ENCODE assay signal across 1 cellular context in genomic region chr11:70747889-70748288, GRCh38.
TF ChIP-seq lines count a peak whose summit lies in the region.

No MANE protein-coding gene starts in this region.

TF ChIP-seq in H1, 55 proteins besides CTCF, POLR2A, EP300 and RAD21 (continued from another document):
- TF ChIP-seq, protein P1, sequence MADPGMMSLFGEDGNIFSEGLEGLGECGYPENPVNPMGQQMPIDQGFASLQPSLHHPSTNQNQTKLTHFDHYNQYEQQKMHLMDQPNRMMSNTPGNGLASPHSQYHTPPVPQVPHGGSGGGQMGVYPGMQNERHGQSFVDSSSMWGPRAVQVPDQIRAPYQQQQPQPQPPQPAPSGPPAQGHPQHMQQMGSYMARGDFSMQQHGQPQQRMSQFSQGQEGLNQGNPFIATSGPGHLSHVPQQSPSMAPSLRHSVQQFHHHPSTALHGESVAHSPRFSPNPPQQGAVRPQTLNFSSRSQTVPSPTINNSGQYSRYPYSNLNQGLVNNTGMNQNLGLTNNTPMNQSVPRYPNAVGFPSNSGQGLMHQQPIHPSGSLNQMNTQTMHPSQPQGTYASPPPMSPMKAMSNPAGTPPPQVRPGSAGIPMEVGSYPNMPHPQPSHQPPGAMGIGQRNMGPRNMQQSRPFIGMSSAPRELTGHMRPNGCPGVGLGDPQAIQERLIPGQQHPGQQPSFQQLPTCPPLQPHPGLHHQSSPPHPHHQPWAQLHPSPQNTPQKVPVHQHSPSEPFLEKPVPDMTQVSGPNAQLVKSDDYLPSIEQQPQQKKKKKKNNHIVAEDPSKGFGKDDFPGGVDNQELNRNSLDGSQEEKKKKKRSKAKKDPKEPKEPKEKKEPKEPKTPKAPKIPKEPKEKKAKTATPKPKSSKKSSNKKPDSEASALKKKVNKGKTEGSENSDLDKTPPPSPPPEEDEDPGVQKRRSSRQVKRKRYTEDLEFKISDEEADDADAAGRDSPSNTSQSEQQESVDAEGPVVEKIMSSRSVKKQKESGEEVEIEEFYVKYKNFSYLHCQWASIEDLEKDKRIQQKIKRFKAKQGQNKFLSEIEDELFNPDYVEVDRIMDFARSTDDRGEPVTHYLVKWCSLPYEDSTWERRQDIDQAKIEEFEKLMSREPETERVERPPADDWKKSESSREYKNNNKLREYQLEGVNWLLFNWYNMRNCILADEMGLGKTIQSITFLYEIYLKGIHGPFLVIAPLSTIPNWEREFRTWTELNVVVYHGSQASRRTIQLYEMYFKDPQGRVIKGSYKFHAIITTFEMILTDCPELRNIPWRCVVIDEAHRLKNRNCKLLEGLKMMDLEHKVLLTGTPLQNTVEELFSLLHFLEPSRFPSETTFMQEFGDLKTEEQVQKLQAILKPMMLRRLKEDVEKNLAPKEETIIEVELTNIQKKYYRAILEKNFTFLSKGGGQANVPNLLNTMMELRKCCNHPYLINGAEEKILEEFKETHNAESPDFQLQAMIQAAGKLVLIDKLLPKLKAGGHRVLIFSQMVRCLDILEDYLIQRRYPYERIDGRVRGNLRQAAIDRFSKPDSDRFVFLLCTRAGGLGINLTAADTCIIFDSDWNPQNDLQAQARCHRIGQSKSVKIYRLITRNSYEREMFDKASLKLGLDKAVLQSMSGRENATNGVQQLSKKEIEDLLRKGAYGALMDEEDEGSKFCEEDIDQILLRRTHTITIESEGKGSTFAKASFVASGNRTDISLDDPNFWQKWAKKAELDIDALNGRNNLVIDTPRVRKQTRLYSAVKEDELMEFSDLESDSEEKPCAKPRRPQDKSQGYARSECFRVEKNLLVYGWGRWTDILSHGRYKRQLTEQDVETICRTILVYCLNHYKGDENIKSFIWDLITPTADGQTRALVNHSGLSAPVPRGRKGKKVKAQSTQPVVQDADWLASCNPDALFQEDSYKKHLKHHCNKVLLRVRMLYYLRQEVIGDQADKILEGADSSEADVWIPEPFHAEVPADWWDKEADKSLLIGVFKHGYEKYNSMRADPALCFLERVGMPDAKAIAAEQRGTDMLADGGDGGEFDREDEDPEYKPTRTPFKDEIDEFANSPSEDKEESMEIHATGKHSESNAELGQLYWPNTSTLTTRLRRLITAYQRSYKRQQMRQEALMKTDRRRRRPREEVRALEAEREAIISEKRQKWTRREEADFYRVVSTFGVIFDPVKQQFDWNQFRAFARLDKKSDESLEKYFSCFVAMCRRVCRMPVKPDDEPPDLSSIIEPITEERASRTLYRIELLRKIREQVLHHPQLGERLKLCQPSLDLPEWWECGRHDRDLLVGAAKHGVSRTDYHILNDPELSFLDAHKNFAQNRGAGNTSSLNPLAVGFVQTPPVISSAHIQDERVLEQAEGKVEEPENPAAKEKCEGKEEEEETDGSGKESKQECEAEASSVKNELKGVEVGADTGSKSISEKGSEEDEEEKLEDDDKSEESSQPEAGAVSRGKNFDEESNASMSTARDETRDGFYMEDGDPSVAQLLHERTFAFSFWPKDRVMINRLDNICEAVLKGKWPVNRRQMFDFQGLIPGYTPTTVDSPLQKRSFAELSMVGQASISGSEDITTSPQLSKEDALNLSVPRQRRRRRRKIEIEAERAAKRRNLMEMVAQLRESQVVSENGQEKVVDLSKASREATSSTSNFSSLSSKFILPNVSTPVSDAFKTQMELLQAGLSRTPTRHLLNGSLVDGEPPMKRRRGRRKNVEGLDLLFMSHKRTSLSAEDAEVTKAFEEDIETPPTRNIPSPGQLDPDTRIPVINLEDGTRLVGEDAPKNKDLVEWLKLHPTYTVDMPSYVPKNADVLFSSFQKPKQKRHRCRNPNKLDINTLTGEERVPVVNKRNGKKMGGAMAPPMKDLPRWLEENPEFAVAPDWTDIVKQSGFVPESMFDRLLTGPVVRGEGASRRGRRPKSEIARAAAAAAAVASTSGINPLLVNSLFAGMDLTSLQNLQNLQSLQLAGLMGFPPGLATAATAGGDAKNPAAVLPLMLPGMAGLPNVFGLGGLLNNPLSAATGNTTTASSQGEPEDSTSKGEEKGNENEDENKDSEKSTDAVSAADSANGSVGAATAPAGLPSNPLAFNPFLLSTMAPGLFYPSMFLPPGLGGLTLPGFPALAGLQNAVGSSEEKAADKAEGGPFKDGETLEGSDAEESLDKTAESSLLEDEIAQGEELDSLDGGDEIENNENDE (IDR thresholded peaks at IDR 0.05; ENCODE audit: insufficient replicate concordance, low read length): no peak
- no peak for TF ChIP-seq KDM5A (IDR thresholded peaks at IDR 0.05; ENCODE audit: low read length)
- TF ChIP-seq ATF2 (IDR thresholded peaks at IDR 0.05; ENCODE audit: low read length): no peak
